ENCODE assay signal across 10 cellular contexts in genomic region chr9:77926314-77926959, GRCh38.
DNase-seq lines count a peak whose midpoint lies in the region; FAIRE-seq and TF ChIP-seq lines count a peak whose summit lies in the region.
"Had no signal": no experiment of that assay in that cellular context is flagged by ENCODE, and none has a peak within 500 bp of the region (broad histone marks: within the 10 kb centered on the region; RNA-seq: fewer than 3 reads in every experiment).

No MANE protein-coding gene starts in this region.

- H4K20me1 ChIP-seq in GM23248 (ENCODE audit: insufficient read depth) (no peaks in the 10 kb centered on the region), endothelial cell of umbilical vein (replicated peaks; ENCODE audit: control insufficient read depth, extremely low read depth, insufficient read depth, low read length) (no peaks in the 10 kb centered on the region)

- peaks cover 25% of the 10 kb centered on the region for H3F3A ChIP-seq in GM23248 (ENCODE audit: insufficient read depth)

- TF ChIP-seq POLR2A in endothelial cell of umbilical vein (IDR thresholded peaks at IDR 0.05; ENCODE audit: low read depth, low read length): no peak

- no peak overlapping the region for H3K9ac ChIP-seq in GM23248
- H3K9ac ChIP-seq in endothelial cell of umbilical vein (replicated peaks; ENCODE audit: extremely low read depth, insufficient read depth, low read length): no peak overlapping the region

- H3K27me3 ChIP-seq in GM23248 (replicated peaks; ENCODE audit: insufficient read depth) (no peaks in the 10 kb centered on the region), endothelial cell of umbilical vein (ENCODE audit: control insufficient read depth in 2 of 2, insufficient read depth in 2 of 2, low read length in 2 of 2) (no peaks in the 10 kb centered on the region)

- peak overlapping the region; percentile 16 for H3K4me3 ChIP-seq in GM23248
- H3K4me3 ChIP-seq in endothelial cell of umbilical vein (replicated peaks in 1 of 3; ENCODE audit: insufficient read depth in 1 of 3, low read depth in 1 of 3, low read length in 3 of 3): no peak overlapping the region

- DNase-seq in GM23248 (peak; percentile 82), RKO (ENCODE audit: low spot score) (peak; percentile 46), endothelial cell of umbilical vein (ENCODE audit: low read depth, low spot score) (peak; percentile 73), pulmonary artery endothelial cell (ENCODE audit: low read depth, low spot score) (peak; percentile 17), NCI-H2227 (lab: John Stamatoyannopoulos, UW; ENCODE audit: unreplicated experiment) (no peak), SIG-M5 (lab: John Stamatoyannopoulos, UW) (no peak), head of caudate nucleus (no peak)
- DNase-seq in activated effector memory CD4-positive, alpha-beta T cell treated with Interleukin-2 at 50 U/mL for 16 hours: no peak
- DNase-seq: effector CD8-positive, alpha-beta T cell; NCI-H1694 had no signal

- H3K4me1 ChIP-seq in GM23248 (ENCODE audit: insufficient read depth) (peaks cover 35% of the 10 kb centered on the region), endothelial cell of umbilical vein (ENCODE audit: control insufficient read depth, extremely low read depth, insufficient read depth, low read length) (peaks cover 20% of the 10 kb centered on the region)

- dilution Hi-C loops in endothelial cell of umbilical vein (cut with MboI; ENCODE audit: extremely low pct_ligation_motif_present, low sequenced_read_pairs): no loop called here

- in situ Hi-C loops in GM23248 (cut with MboI): no loop called here

- CTCF ChIA-PET in endothelial cell of umbilical vein (lab: Charles Lee): interaction anchor here (1.6 kb wide), 1 partner anchor 29 kb away, joined by 4 read pairs; no protein-coding TSS in a partner anchor

- no TSS peak for BruUV-seq in endothelial cell of umbilical vein (replicated peaks; lab: Mats Ljungman, UMichigan)

- H3K9me1 ChIP-seq in endothelial cell of umbilical vein (replicated peaks; ENCODE audit: control insufficient read depth, extremely low read depth, insufficient read depth, low read length): no peaks in the 10 kb centered on the region

- peak overlapping the region; percentile 49 for H3K4me2 ChIP-seq in GM23248 (ENCODE audit: unreplicated experiment)
- peak overlapping the region; percentile 30 for H3K4me2 ChIP-seq in endothelial cell of umbilical vein (ENCODE audit: insufficient read depth, low read length)

- H3K27ac ChIP-seq in GM23248 (peak overlapping the region; percentile 35), endothelial cell of umbilical vein (ENCODE audit: insufficient read depth, low read depth, low read length) (peak overlapping the region; percentile 30)

- H3K9me3 ChIP-seq in GM23248 (ENCODE audit: low read depth) (no peaks in the 10 kb centered on the region), endothelial cell of umbilical vein (replicated peaks; ENCODE audit: control insufficient read depth, insufficient read depth, low read length) (no peaks in the 10 kb centered on the region)

- TF ChIP-seq CTCF in endothelial cell of umbilical vein (IDR thresholded peaks at IDR 0.05; ENCODE audit: extremely low read depth in 1 of 2, insufficient read depth in 1 of 2, low read depth in 1 of 2, low read length in 2 of 2): no peak

- H3K79me2 ChIP-seq in GM23248 (ENCODE audit: insufficient read depth): peaks cover 78% of the 10 kb centered on the region
- peaks cover 37% of the 10 kb centered on the region for H3K79me2 ChIP-seq in endothelial cell of umbilical vein (ENCODE audit: control insufficient read depth, insufficient read depth, low read length)

- intact Hi-C loops in endothelial cell of umbilical vein (cut with micrococcal nuclease) (loop anchor here (2.0 kb wide), 1 partner anchor 20 kb away; no protein-coding TSS in a partner anchor), head of caudate nucleus (cut with DNase I) (no loop called here)

- 100% methylated on average over 2 of the region's 2 CpGs for WGBS in GM23248 (ENCODE audit: low coverage in 1 of 2, low lambda C conversion rate in 2 of 2, missing lambda C conversion rate in 2 of 2), 2 experiments

- peak; percentile 72 for FAIRE-seq in endothelial cell of umbilical vein (lab: Jason Lieb, UNC)

- H3K9me2 ChIP-seq in GM23248 (ENCODE audit: insufficient read depth): no peaks in the 10 kb centered on the region

- POLR2A ChIA-PET in endothelial cell of umbilical vein (lab: Charles Lee): no interaction called here

- H3K36me3 ChIP-seq in GM23248 (ENCODE audit: low read depth): 0 out of 2 replicates have a peak, but pooled peaks cover 4% of the 10 kb centered on the region
- H3K36me3 ChIP-seq in endothelial cell of umbilical vein (ENCODE audit: control insufficient read depth in 2 of 2, extremely low read depth in 1 of 2, insufficient read depth in 2 of 2, low read length in 2 of 2): peaks cover 0 to 2% of the 10 kb centered on the region in 2 experiments

- H2AFZ ChIP-seq in GM23248 (no peak overlapping the region), endothelial cell of umbilical vein (ENCODE audit: low read depth, low read length) (no peak overlapping the region)

TF ChIP-seq in endothelial cell of umbilical vein, 7 proteins besides CTCF, POLR2A, EP300 and RAD21:
- TF ChIP-seq GATA2 (IDR thresholded peaks at IDR 0.05; ENCODE audit: insufficient read depth, insufficient read length, low read depth, low read length): no peak
- TF ChIP-seq JUN (IDR thresholded peaks at IDR 0.05; ENCODE audit: borderline replicate concordance, insufficient read depth, insufficient read length, low read depth): peak; percentile 47
- TF ChIP-seq FOS (IDR thresholded peaks at IDR 0.05; ENCODE audit: borderline replicate concordance, insufficient read depth, low read length): peak; percentile 46
- TF ChIP-seq MYC (IDR thresholded peaks at IDR 0.05; ENCODE audit: low read depth, low read length): no peak
- no peak for TF ChIP-seq MAX (IDR thresholded peaks at IDR 0.05; ENCODE audit: insufficient read depth, insufficient read length)
- no peak for TF ChIP-seq POLR2AphosphoS5 (IDR thresholded peaks at IDR 0.05; ENCODE audit: insufficient read depth, low read depth, low read length)
- no peak for TF ChIP-seq EZH2 (IDR thresholded peaks at IDR 0.05; ENCODE audit: borderline replicate concordance, low read depth, low read length, severe bottlenecking)

Comparison
In these comparisons a context has a peak if more than half of its experiments do, and no peak if none do; other contexts are left out.
1. DNase-seq: peak in GM23248 (single experiment), RKO (single experiment), endothelial cell of umbilical vein (single experiment) and pulmonary artery endothelial cell (single experiment); none in NCI-H2227 (single experiment), activated effector memory CD4-positive, alpha-beta T cell treated with Interleukin-2 at 50 U/mL for 16 hours (single experiment), SIG-M5 (single experiment) and head of caudate nucleus (0 of 42).